Comparison of ENCODE assay signal across 18 cellular contexts in genomic region chr6:111517965-111518364, GRCh38.
"Had no signal": no experiment of that assay in that cellular context is flagged by ENCODE, and none has a peak within 500 bp of the region (broad histone marks: within the 10 kb centered on the region; RNA-seq: fewer than 3 reads in every experiment).

No MANE protein-coding gene starts in this region.

- H3K9me3 ChIP-seq: thyroid gland had no signal

- H3K27me3 Mint-ChIP-seq: activated T-helper 17 cell treated with anti-CD3 and anti-CD28 coated beads, Interleukin-2, amount 50 U/mL, for 72 hours; memory B cell; naive thymus-derived CD8-positive, alpha-beta T cell; stimulated activated naive B cell treated with anti-CD40 and anti-IgM and Interleukin-4, amounts not matched to agents 10 μg/mL and 1 μg/mL and 100 μg/mL, for 72 hours had no signal

- H3K4me3 ChIP-seq: dorsolateral prefrontal cortex, right atrium auricular region, skin epidermis, thyroid gland had no signal

- H3K36me3 Mint-ChIP-seq: naive thymus-derived CD8-positive, alpha-beta T cell; stimulated activated naive B cell treated with anti-CD40 and anti-IgM and Interleukin-4, amounts not matched to agents 10 μg/mL and 1 μg/mL and 100 μg/mL, for 72 hours had no signal

- H3K27ac Mint-ChIP-seq: activated T-helper 17 cell treated with anti-CD3 and anti-CD28 coated beads, Interleukin-2, amount 50 U/mL, for 72 hours; memory B cell; stimulated activated naive B cell treated with anti-CD40 and anti-IgM and Interleukin-4, amounts not matched to agents 10 μg/mL and 1 μg/mL and 100 μg/mL, for 72 hours had no signal

- H3K4me1 ChIP-seq: thyroid gland had no signal

- H3K27me3 ChIP-seq: dorsolateral prefrontal cortex, right atrium auricular region, thyroid gland had no signal

- FAIRE-seq: bronchial epithelial cell, urothelium cell line had no signal

- H3K27ac ChIP-seq: dorsolateral prefrontal cortex, right atrium auricular region, skin epidermis, thyroid gland, VCaP had no signal

- H3K9me3 Mint-ChIP-seq: activated T-helper 17 cell treated with anti-CD3 and anti-CD28 coated beads, Interleukin-2, amount 50 U/mL, for 72 hours; memory B cell; stimulated activated naive B cell treated with anti-CD40 and anti-IgM and Interleukin-4, amounts not matched to agents 10 μg/mL and 1 μg/mL and 100 μg/mL, for 72 hours had no signal

- ATAC-seq: activated T-helper 17 cell treated with anti-CD3 and anti-CD28 coated beads, Interleukin-2, amount 50 U/mL, for 72 hours; esophagus mucosa; left ventricle myocardium superior; naive thymus-derived CD8-positive, alpha-beta T cell; stimulated activated naive B cell treated with anti-CD40 and anti-IgM and Interleukin-4, amounts not matched to agents 10 μg/mL and 1 μg/mL and 100 μg/mL, for 72 hours had no signal

- H3K36me3 ChIP-seq: right atrium auricular region, thyroid gland had no signal

- H3K4me3 Mint-ChIP-seq: activated T-helper 17 cell treated with anti-CD3 and anti-CD28 coated beads, Interleukin-2, amount 50 U/mL, for 72 hours; memory B cell; naive thymus-derived CD8-positive, alpha-beta T cell; stimulated activated naive B cell treated with anti-CD40 and anti-IgM and Interleukin-4, amounts not matched to agents 10 μg/mL and 1 μg/mL and 100 μg/mL, for 72 hours had no signal

- DNase-seq: activated CD4-positive, alpha-beta T cell treated with anti-CD3 and anti-CD28 coated beads, Interleukin-2, amount 50 U/mL, for 48 hours; activated naive CD4-positive, alpha-beta T cell treated with Interleukin-2 at 50 U/mL for 16 hours; aorta; dorsolateral prefrontal cortex; left ventricle myocardium superior; naive thymus-derived CD8-positive, alpha-beta T cell; stimulated activated CD4-positive, alpha-beta T cell treated with anti-CD3 and anti-CD28 coated beads, Interleukin-15, amount 100 ng/mL, for 24 hours; stimulated activated CD4-positive, alpha-beta T cell treated with anti-CD3 and anti-CD28 coated beads, Interleukin-4, amount 100 ng/mL, for 1 hour; stimulated activated naive B cell treated with anti-CD40 and anti-IgM and Interleukin-4, amounts not matched to agents 10 μg/mL and 1 μg/mL and 100 μg/mL, for 72 hours; thyroid gland had no signal
